In the genomic region with DNA sequence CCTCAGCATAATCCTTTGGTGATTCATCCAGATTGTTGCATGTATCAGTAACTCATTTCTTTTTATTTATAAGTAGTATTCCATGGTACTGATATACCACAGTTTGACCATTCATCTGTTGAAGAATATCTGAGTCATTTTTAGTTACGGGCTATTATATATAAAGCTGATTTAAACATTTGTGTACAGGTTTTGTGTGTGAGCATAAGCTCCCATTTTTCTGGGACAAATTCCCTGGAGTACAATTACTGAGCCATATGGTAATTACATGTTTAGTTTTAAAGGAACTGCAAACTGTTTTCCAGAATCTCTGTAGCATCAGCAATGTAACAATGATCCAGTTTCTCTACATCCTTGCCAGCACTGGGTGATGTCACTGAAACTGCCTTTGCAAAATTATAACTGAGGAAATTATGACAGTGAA, we compare ENCODE assay signal across 1 cellular context.
TF ChIP-seq lines count a peak whose summit lies in the region.

No MANE protein-coding gene starts in this region.

TF ChIP-seq in SK-N-SH treated with all-trans-retinoic acid at 6 μM for 48 hours, 23 proteins besides CTCF, POLR2A, EP300 and RAD21 (continued from another document):
- TF ChIP-seq PATZ1 (CRISPR knock-in tag; IDR thresholded peaks at IDR 0.05; ENCODE audit: borderline replicate concordance) (no peak), OSR1 (CRISPR knock-in tag; IDR thresholded peaks at IDR 0.05) (no peak), TCF4 (CRISPR knock-in tag; IDR thresholded peaks at IDR 0.05; ENCODE audit: borderline replicate concordance) (no peak), CSRNP3 (CRISPR knock-in tag; IDR thresholded peaks at IDR 0.05) (no peak), TOX (CRISPR knock-in tag; IDR thresholded peaks at IDR 0.05; ENCODE audit: borderline replicate concordance) (no peak)
